In genomic region chr16:25256821-25257503, GRCh38 we compare ENCODE assay signal across 8 cellular contexts. TPM values are rescaled to one million over a fixed set of nuclear protein-coding genes. Genes with fewer than 3 reads are reported as not detected.
A peak's percentile ranks its signal among the peaks of the same experiment; 100 is the strongest.
DNase-seq lines count a peak whose midpoint lies in the region; ATAC-seq, FAIRE-seq and TF ChIP-seq lines count a peak whose summit lies in the region.

No MANE protein-coding gene starts in this region.

- H3K9me3 ChIP-seq in SJCRH30 (replicated peaks) (no peaks in the 10 kb centered on the region), H1 (ENCODE audit: insufficient read depth in 2 of 2, low read depth in 1 of 2, low read length in 1 of 2) (no peaks in the 10 kb centered on the region)

- no peaks in the 10 kb centered on the region for H3K27me3 Mint-ChIP-seq in activated T-cell treated with anti-CD3 and anti-CD28 coated beads, Interleukin-2, amount 50 U/mL, for 24 hours
- no peaks in the 10 kb centered on the region for H3K27me3 Mint-ChIP-seq in naive thymus-derived CD8-positive, alpha-beta T cell

- H3K9me3 Mint-ChIP-seq in activated T-cell treated with anti-CD3 and anti-CD28 coated beads, Interleukin-2, amount 50 U/mL, for 24 hours = no peaks in the 10 kb centered on the region
- no peaks in the 10 kb centered on the region for H3K9me3 Mint-ChIP-seq in naive thymus-derived CD8-positive, alpha-beta T cell

- H3K4me3 ChIP-seq in SJCRH30 (peak overlapping the region; percentile 84), H1 (ENCODE audit: extremely low read depth in 1 of 4, insufficient read depth in 2 of 4, low read depth in 3 of 4, low read length in 4 of 4) (peak overlapping the region; percentile 73 to 88 (median 82))

- peak overlapping the region; percentile 38; the same call in 1 of the 2 replicates for H3K18ac ChIP-seq in H1 (ENCODE audit: extremely low read depth, low read length)

- H3K36me3 ChIP-seq in SJCRH30 (no peaks in the 10 kb centered on the region; the same call in 1 of the 2 replicates), H1 (ENCODE audit: control insufficient read depth in 2 of 4, insufficient read depth in 4 of 4, low read length in 3 of 4) (peaks cover 3 to 11% (median 7%) of the 10 kb centered on the region in 4 experiments; a peak in 5 of 8 replicates)

- H4K91ac ChIP-seq in H1 (replicated peaks; ENCODE audit: insufficient read length, low read length) = no peak overlapping the region

- no peak for FAIRE-seq in H1 (lab: Jason Lieb, UNC)

- H3K79me2 ChIP-seq in H1 (ENCODE audit: control insufficient read depth in 1 of 2, insufficient read depth in 2 of 2, low read length in 2 of 2) = peaks cover 12 to 43% of the 10 kb centered on the region in 2 experiments

- H3K4ac ChIP-seq in H1 (replicated peaks; ENCODE audit: insufficient read length, low read depth, low read length) = no peak overlapping the region

- H3K27ac Mint-ChIP-seq in activated T-cell treated with anti-CD3 and anti-CD28 coated beads, Interleukin-2, amount 50 U/mL, for 24 hours = peak overlapping the region; percentile 91
- H3K27ac Mint-ChIP-seq in naive thymus-derived CD8-positive, alpha-beta T cell = peak overlapping the region; percentile 93 to 98 (median 96)

- TF ChIP-seq POLR2A in H1 (IDR thresholded peaks at IDR 0.05; ENCODE audit: control extremely low read depth in 1 of 2, low read depth in 2 of 2, low read length in 2 of 2) = no peak

- no peak overlapping the region for H2AK5ac ChIP-seq in H1 (ENCODE audit: low read depth, low read length)

- ATAC-seq in HG02973 (IDR thresholded peaks at IDR 0.05; ENCODE audit: unreplicated experiment) = peak; percentile 17
- ATAC-seq in naive thymus-derived CD8-positive, alpha-beta T cell = peak; percentile 7
- ATAC-seq in esophagus mucosa = no peak
- no peak for ATAC-seq in HG03025 (IDR thresholded peaks at IDR 0.05; ENCODE audit: low FRiP score, unreplicated experiment)

- 0 out of 2 replicates have a peak overlapping the region, but pooled peaks have one; percentile 46 for H2AFZ ChIP-seq in H1 (ENCODE audit: low read length)

- WGBS in H1 (ENCODE audit: extremely low coverage in 1 of 2, insufficient coverage in 1 of 2, insufficient read length in 1 of 2, insufficient replicate concordance in 2 of 2, low coverage in 1 of 2, low lambda C conversion rate in 2 of 2, missing lambda C conversion rate in 1 of 2), 2 experiments = 5% methylated on average over 26 of the region's 26 CpGs; no CpG with 5 or more reads in 1 of the 2 experiments

- no peak overlapping the region for H2BK5ac ChIP-seq in H1 (ENCODE audit: low read depth, low read length)

- TF ChIP-seq EP300 in H1 (IDR thresholded peaks at IDR 0.05; ENCODE audit: borderline replicate concordance in 1 of 2, low read depth in 2 of 2, low read length in 2 of 2) = no peak

- no peak; a peak in 1 of 4 replicates for TF ChIP-seq RAD21 in H1 (IDR thresholded peaks at IDR 0.05 in 1 of 2, conservative IDR thresholded peaks at IDR 0.05 in 1 of 2; ENCODE audit: low read depth in 2 of 2, low read length in 2 of 2)

- peak overlapping the region; percentile 88 to 97 for H3K4me2 ChIP-seq in H1 (ENCODE audit: insufficient read depth in 1 of 2, low read depth in 2 of 2, low read length in 2 of 2)

- CTCF ChIA-PET in H1 (lab: Charles Lee; ENCODE audit: partially characterized antibody) = interaction anchor here (0.6 to 1.5 kb wide), 5 partner anchors 9 to 571 kb away, joined by 3 read pairs; no protein-coding TSS in a partner anchor

- H4K5ac ChIP-seq in H1 (ENCODE audit: insufficient read length, low read depth, low read length) = peak overlapping the region; percentile 87

- no peak overlapping the region for H2BK15ac ChIP-seq in H1 (ENCODE audit: low read length)

- no peak overlapping the region for H2BK20ac ChIP-seq in H1 (ENCODE audit: low read length)

- no peak for TF ChIP-seq CTCF in H1 (IDR thresholded peaks at IDR 0.05; ENCODE audit: control extremely low read depth in 1 of 3, insufficient read depth in 1 of 3, low read depth in 1 of 3, low read length in 3 of 3)

- no peak overlapping the region for H3K23ac ChIP-seq in H1 (ENCODE audit: insufficient read length)

- H3K27ac ChIP-seq in SJCRH30 (peak overlapping the region; percentile 90), H1 (ENCODE audit: low read depth, low read length) (peak overlapping the region; percentile 95)

- H3K4me3 Mint-ChIP-seq in activated T-cell treated with anti-CD3 and anti-CD28 coated beads, Interleukin-2, amount 50 U/mL, for 24 hours = peak overlapping the region; percentile 91
- peak overlapping the region; percentile 88 to 97 (median 95) for H3K4me3 Mint-ChIP-seq in naive thymus-derived CD8-positive, alpha-beta T cell

- H3K56ac ChIP-seq in H1 (replicated peaks; ENCODE audit: insufficient read length, low read depth, low read length) = no peak overlapping the region

- POLR2A ChIA-PET in H1 (lab: Charles Lee; ENCODE audit: partially characterized antibody) = interaction anchor here (0.9 to 1.5 kb wide), 4 partner anchors 9 to 434 kb away, joined by 3 to 6 read pairs (median 4); partner anchors contain the start of gene HS3ST4
- POLR2A ChIA-PET in naive thymus-derived CD8-positive, alpha-beta T cell (lab: Charles Lee) = no interaction called here

- H3K27me3 ChIP-seq in SJCRH30 (no peaks in the 10 kb centered on the region), H1 (replicated peaks in 1 of 4; ENCODE audit: control insufficient read depth in 3 of 4, extremely low read depth in 1 of 4, insufficient read depth in 3 of 4, low read length in 3 of 4) (no peaks in the 10 kb centered on the region)

- H4K8ac ChIP-seq in H1 (ENCODE audit: extremely low read depth, insufficient read depth, low read length) = peak overlapping the region; percentile 92; the same call in 1 of the 2 replicates

- H3K79me1 ChIP-seq in H1 (ENCODE audit: low read depth, low read length) = peaks cover 10% of the 10 kb centered on the region

- no peak overlapping the region for H2BK120ac ChIP-seq in H1 (replicated peaks; ENCODE audit: low read depth, low read length)

- peaks cover 58% of the 10 kb centered on the region for H3K4me1 Mint-ChIP-seq in activated T-cell treated with anti-CD3 and anti-CD28 coated beads, Interleukin-2, amount 50 U/mL, for 24 hours (ENCODE audit: low read depth)
- peaks cover 34 to 75% (median 62%) of the 10 kb centered on the region in 4 donors for H3K4me1 Mint-ChIP-seq in naive thymus-derived CD8-positive, alpha-beta T cell

- peak overlapping the region; percentile 36 to 95 (median 90) for H3K9ac ChIP-seq in H1 (replicated peaks in 1 of 4; ENCODE audit: extremely low read depth in 1 of 4, low read depth in 3 of 4, low read length in 3 of 4)

- no peak overlapping the region for H2BK12ac ChIP-seq in H1 (ENCODE audit: low read depth, low read length)

- no peak for DNase-seq in activated T-cell treated with anti-CD3 and anti-CD28 coated beads, Interleukin-2, amount 50 U/mL, for 24 hours
- DNase-seq in activated T-cell treated with anti-CD3 and anti-CD28 coated beads, Interleukin-2, amount 50 U/mL, for 1 hour = no peak
- DNase-seq in SJCRH30 (peak; percentile 9 to 41), H1 (ENCODE audit: low read depth in 1 of 2, low spot score in 2 of 2) (no peak)
- peak in 2 of 10 donors; percentile 14 to 17 for DNase-seq in naive thymus-derived CD8-positive, alpha-beta T cell

- H4K20me1 ChIP-seq in H1 (replicated peaks in 1 of 2; ENCODE audit: control insufficient read depth in 1 of 2, insufficient read depth in 2 of 2, low read length in 2 of 2) = peaks cover 0 to 4% of the 10 kb centered on the region in 2 experiments

- H3K36me3 Mint-ChIP-seq in activated T-cell treated with anti-CD3 and anti-CD28 coated beads, Interleukin-2, amount 50 U/mL, for 24 hours (ENCODE audit: low read depth) = peaks cover 63% of the 10 kb centered on the region
- H3K36me3 Mint-ChIP-seq in naive thymus-derived CD8-positive, alpha-beta T cell = peaks cover 1 to 23% (median 3%) of the 10 kb centered on the region in 3 donors

- H3K23me2 ChIP-seq in H1 (ENCODE audit: low read depth, low read length) = peaks cover 17% of the 10 kb centered on the region

- H3K4me1 ChIP-seq in SJCRH30 (no peaks in the 10 kb centered on the region), H1 (replicated peaks in 1 of 4; ENCODE audit: control insufficient read depth in 3 of 4, insufficient read depth in 4 of 4, low read length in 3 of 4) (peaks cover 0 to 2% (median under 1%) of the 10 kb centered on the region in 4 experiments; a peak in 3 of 7 replicates)

- H3K14ac ChIP-seq in H1 (ENCODE audit: insufficient read length) = no peak overlapping the region

TF ChIP-seq in H1, 55 proteins besides CTCF, POLR2A, EP300 and RAD21 (continues in another document):
- no peak for TF ChIP-seq SP4 (IDR thresholded peaks at IDR 0.05; ENCODE audit: low read length)
- no peak for TF ChIP-seq HDAC2 (IDR thresholded peaks at IDR 0.05; ENCODE audit: borderline replicate concordance in 1 of 2, low read depth in 2 of 2, low read length in 2 of 2)
- TF ChIP-seq RBBP5 (IDR thresholded peaks at IDR 0.05; ENCODE audit: borderline replicate concordance, low read depth, low read length) = no peak
- peak; percentile 72 for TF ChIP-seq TAF1 (IDR thresholded peaks at IDR 0.05; ENCODE audit: low read depth, low read length)

RNA-seq across cellular contexts. Expression of gene ZKSCAN2, which starts 0.7 kb away (rescaled TPM):
- total RNA-seq in SJCRH30 (2014; rRNA removed; shearing (Covaris generic)) = 8.2 and 8.8 TPM in 2 replicates
- total RNA-seq in H1 (2021; fragmentation: NEBNext Ultra II Directional; extraction: Animal tissue kit (Norgen Biotek cat#: 25700)) = 11.0 and 11.6 TPM in 2 replicates
- polyA plus RNA-seq in H1 (2011; rRNA removed) = 2.2 and 2.6 TPM in 2 replicates
- 3.0 TPM for polyA plus RNA-seq in H1 (2011; cell fraction: cytosol; rRNA removed)
- polyA plus RNA-seq in H1 (2011; cell fraction: nucleus; rRNA removed) = 4.6 TPM
- 4.3 to 5.5 TPM (median 4.8 TPM) in 4 replicates for polyA plus RNA-seq in H1 (2012, experiment 1 of 2)
- 0.47 TPM for polyA plus RNA-seq in H1 (2012, experiment 2 of 2)
- 4.5 TPM for polyA plus RNA-seq in H1 (2013, experiment 1 of 2)
- polyA plus RNA-seq in H1 (2013, experiment 2 of 2) = 4.5 TPM
- polyA minus RNA-seq in H1 (2011; rRNA and poly(A)+ RNA removed) = 13.6 and 14.7 TPM in 2 replicates
- 12.3 TPM for polyA minus RNA-seq in H1 (2011; cell fraction: cytosol; rRNA and poly(A)+ RNA removed)
- 14.0 TPM for polyA minus RNA-seq in H1 (2011; cell fraction: nucleus; rRNA and poly(A)+ RNA removed)
- total RNA-seq in naive thymus-derived CD8-positive, alpha-beta T cell = 1 to 10 TPM; 4.8 to 5.4 TPM
- 1 to 10 TPM; 1.4 to 1.7 (median 1.5) TPM for polyA plus RNA-seq in naive thymus-derived CD8-positive, alpha-beta T cell
- total RNA-seq in esophagus mucosa = 2.3 TPM

RNA-seq across cellular contexts. Expression of gene AQP8, which starts 40.2 kb away (rescaled TPM):
- not detected in 2 replicates for total RNA-seq in SJCRH30 (2014; rRNA removed; shearing (Covaris generic))
- total RNA-seq in H1 (2021; fragmentation: NEBNext Ultra II Directional; extraction: Animal tissue kit (Norgen Biotek cat#: 25700)) = not detected in 2 replicates
- not detected in 2 replicates for polyA plus RNA-seq in H1 (2011; rRNA removed)
- polyA plus RNA-seq in H1 (2011; cell fraction: cytosol; rRNA removed) = not detected
- 0.09 TPM for polyA plus RNA-seq in H1 (2011; cell fraction: nucleus; rRNA removed)
- not detected in 4 replicates for polyA plus RNA-seq in H1 (2012, experiment 1 of 2)
- not detected for polyA plus RNA-seq in H1 (2012, experiment 2 of 2)
- 0.04 TPM for polyA plus RNA-seq in H1 (2013, experiment 1 of 2)
- polyA plus RNA-seq in H1 (2013, experiment 2 of 2) = not detected
- not detected in 2 replicates for polyA minus RNA-seq in H1 (2011; rRNA and poly(A)+ RNA removed)
- not detected for polyA minus RNA-seq in H1 (2011; cell fraction: cytosol; rRNA and poly(A)+ RNA removed)
- not detected for polyA minus RNA-seq in H1 (2011; cell fraction: nucleus; rRNA and poly(A)+ RNA removed)
- not detected for total RNA-seq in naive thymus-derived CD8-positive, alpha-beta T cell
- polyA plus RNA-seq in naive thymus-derived CD8-positive, alpha-beta T cell = not detected
- total RNA-seq in esophagus mucosa = not detected

Comparison
In these comparisons a context has a peak if more than half of its experiments do, and no peak if none do; other contexts are left out.
1. DNase-seq: peak in SJCRH30 (2 of 2); none in activated T-cell treated with anti-CD3 and anti-CD28 coated beads, Interleukin-2, amount 50 U/mL, for 24 hours (single experiment), activated T-cell treated with anti-CD3 and anti-CD28 coated beads, Interleukin-2, amount 50 U/mL, for 1 hour (single experiment) and H1 (0 of 2).
2. ATAC-seq: peak in HG02973 (single experiment) and naive thymus-derived CD8-positive, alpha-beta T cell (2 of 2); none in esophagus mucosa (single experiment) and HG03025 (single experiment).